Comparison of ENCODE assay signal across 2 cellular contexts in genomic region chr19:4151623-4152022, GRCh38.
TF ChIP-seq lines count a peak whose summit lies in the region.

No MANE protein-coding gene starts in this region.

TF ChIP-seq in SK-N-SH, 30 proteins besides CTCF, POLR2A, EP300 and RAD21 (continued from another document):
- TF ChIP-seq, protein P1, sequence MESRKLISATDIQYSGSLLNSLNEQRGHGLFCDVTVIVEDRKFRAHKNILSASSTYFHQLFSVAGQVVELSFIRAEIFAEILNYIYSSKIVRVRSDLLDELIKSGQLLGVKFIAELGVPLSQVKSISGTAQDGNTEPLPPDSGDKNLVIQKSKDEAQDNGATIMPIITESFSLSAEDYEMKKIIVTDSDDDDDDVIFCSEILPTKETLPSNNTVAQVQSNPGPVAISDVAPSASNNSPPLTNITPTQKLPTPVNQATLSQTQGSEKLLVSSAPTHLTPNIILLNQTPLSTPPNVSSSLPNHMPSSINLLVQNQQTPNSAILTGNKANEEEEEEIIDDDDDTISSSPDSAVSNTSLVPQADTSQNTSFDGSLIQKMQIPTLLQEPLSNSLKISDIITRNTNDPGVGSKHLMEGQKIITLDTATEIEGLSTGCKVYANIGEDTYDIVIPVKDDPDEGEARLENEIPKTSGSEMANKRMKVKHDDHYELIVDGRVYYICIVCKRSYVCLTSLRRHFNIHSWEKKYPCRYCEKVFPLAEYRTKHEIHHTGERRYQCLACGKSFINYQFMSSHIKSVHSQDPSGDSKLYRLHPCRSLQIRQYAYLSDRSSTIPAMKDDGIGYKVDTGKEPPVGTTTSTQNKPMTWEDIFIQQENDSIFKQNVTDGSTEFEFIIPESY (IDR thresholded peaks at IDR 0.05; ENCODE audit: borderline replicate concordance, low read depth), result no peak
- TF ChIP-seq FOSL2 (IDR thresholded peaks at IDR 0.05; ENCODE audit: borderline replicate concordance, low read depth), result no peak

TF ChIP-seq in SK-N-SH treated with all-trans-retinoic acid at 6 μM for 48 hours, 23 proteins besides CTCF, POLR2A, EP300 and RAD21 (continued from another document):
- TF ChIP-seq TSHZ2 (CRISPR knock-in tag; IDR thresholded peaks at IDR 0.05) (no peak), ZFP30 (CRISPR knock-in tag; IDR thresholded peaks at IDR 0.05) (no peak)
TF ChIP-seq in SK-N-SH treated with all-trans-retinoic acid at 6 μM for 48 hours: peak in this region for 0.
